1 cellular context compared by ENCODE assay signal in genomic region chr9:115207003-115207837, GRCh38.
TF ChIP-seq lines count a peak whose summit lies in the region.

No MANE protein-coding gene starts in this region.

TF ChIP-seq in GM12878, 131 proteins besides CTCF, POLR2A, EP300 and RAD21 (continued from another document):
- TF ChIP-seq ATF2 (IDR thresholded peaks at IDR 0.05; ENCODE audit: low read length): peak; percentile 11; the same call in 1 of the 2 replicates
- TF ChIP-seq ZBTB33 (IDR thresholded peaks at IDR 0.05): no peak
- TF ChIP-seq TBL1XR1 (IDR thresholded peaks at IDR 0.05; ENCODE audit: low read depth, low read length): no peak
- TF ChIP-seq YY1 (IDR thresholded peaks at IDR 0.05; ENCODE audit: low read depth, low read length): peak; percentile 86
- TF ChIP-seq KLF5 (IDR thresholded peaks at IDR 0.05; ENCODE audit: partially characterized antibody): no peak
- TF ChIP-seq IKZF1 (conservative IDR thresholded peaks at IDR 0.05): peak; percentile 61
